Comparison of ENCODE assay signal across 28 cellular contexts in the genomic region with DNA sequence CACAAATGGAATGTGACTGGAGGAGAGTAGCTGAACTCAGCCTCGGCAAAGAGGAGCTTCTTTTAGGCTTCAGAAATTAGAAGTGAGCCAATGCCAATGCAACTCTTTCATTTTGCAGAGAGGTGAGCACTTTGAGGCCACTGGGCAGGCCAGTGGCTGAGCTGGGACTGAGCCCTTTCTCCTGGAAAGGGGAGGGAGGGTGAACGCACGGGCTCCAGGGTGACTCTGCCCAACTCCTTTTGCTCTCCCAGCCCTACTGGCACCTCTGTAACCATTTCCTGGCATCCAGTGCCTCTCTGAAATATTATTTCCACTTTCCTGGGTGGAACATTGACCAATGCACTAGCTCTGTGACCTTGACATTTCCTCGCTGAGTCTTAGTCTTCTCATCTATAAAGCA.
"Had no signal": no experiment of that assay in that cellular context is flagged by ENCODE, and none has a peak within 500 bp of the region (broad histone marks: within the 10 kb centered on the region; RNA-seq: fewer than 3 reads in every experiment).

No MANE protein-coding gene starts in this region.

- H3K4me1 Mint-ChIP-seq: stimulated activated effector memory CD8-positive, alpha-beta T cell treated with anti-CD3 and anti-CD28 coated beads, Interleukin-12 subunit alpha, Interleukin-12 subunit beta, amount 100 ng/mL, for 72 hours; stimulated activated memory B cell treated with anti-CD40 and anti-IgM and Interleukin-4, amounts not matched to agents 10 μg/mL and 1 μg/mL and 100 μg/mL, for 72 hours had no signal

- H3K27ac Mint-ChIP-seq: stimulated activated effector memory CD8-positive, alpha-beta T cell treated with anti-CD3 and anti-CD28 coated beads, Interleukin-12 subunit alpha, Interleukin-12 subunit beta, amount 100 ng/mL, for 72 hours; stimulated activated memory B cell treated with anti-CD40 and anti-IgM and Interleukin-4, amounts not matched to agents 10 μg/mL and 1 μg/mL and 100 μg/mL, for 72 hours; stimulated activated naive B cell treated with anti-CD40 and anti-IgM and Interleukin-4, amounts not matched to agents 10 μg/mL and 1 μg/mL and 100 μg/mL, for 72 hours; stimulated activated naive CD8-positive, alpha-beta T cell treated with anti-CD3 and anti-CD28 coated beads, Interleukin-15, amount 100 ng/mL, for 72 hours; stimulated activated naive CD8-positive, alpha-beta T cell treated with anti-CD3 and anti-CD28 coated beads, Interleukin-15, Interleukin-2, amounts not matched to agents 100 ng/mL and 50 ng/mL, for 24 hours; type B pancreatic cell had no signal

- H3K4me3 ChIP-seq: stomach, suprapubic skin, testis, thoracic aorta, thyroid gland, tibial artery, tibial nerve, transverse colon, upper lobe of left lung, upper lobe of right lung, uterus, vagina had no signal

- H3K36me3 Mint-ChIP-seq: stimulated activated effector memory CD8-positive, alpha-beta T cell treated with anti-CD3 and anti-CD28 coated beads, Interleukin-12 subunit alpha, Interleukin-12 subunit beta, amount 100 ng/mL, for 72 hours; stimulated activated memory B cell treated with anti-CD40 and anti-IgM and Interleukin-4, amounts not matched to agents 10 μg/mL and 1 μg/mL and 100 μg/mL, for 72 hours; stimulated activated naive B cell treated with anti-CD40 and anti-IgM and Interleukin-4, amounts not matched to agents 10 μg/mL and 1 μg/mL and 100 μg/mL, for 72 hours; type B pancreatic cell had no signal

- H3K4me1 ChIP-seq: stomach, suprapubic skin, testis, thyroid gland, tibial artery, tibial nerve, transverse colon, upper lobe of left lung, upper lobe of right lung, uterus, vagina had no signal

- H3K4me3 Mint-ChIP-seq: stimulated activated effector memory CD8-positive, alpha-beta T cell treated with anti-CD3 and anti-CD28 coated beads, Interleukin-12 subunit alpha, Interleukin-12 subunit beta, amount 100 ng/mL, for 72 hours; stimulated activated memory B cell treated with anti-CD40 and anti-IgM and Interleukin-4, amounts not matched to agents 10 μg/mL and 1 μg/mL and 100 μg/mL, for 72 hours; stimulated activated naive B cell treated with anti-CD40 and anti-IgM and Interleukin-4, amounts not matched to agents 10 μg/mL and 1 μg/mL and 100 μg/mL, for 72 hours; stimulated activated naive CD8-positive, alpha-beta T cell treated with anti-CD3 and anti-CD28 coated beads, Interleukin-15, amount 100 ng/mL, for 72 hours; stimulated activated naive CD8-positive, alpha-beta T cell treated with anti-CD3 and anti-CD28 coated beads, Interleukin-15, Interleukin-2, amounts not matched to agents 100 ng/mL and 50 ng/mL, for 24 hours; type B pancreatic cell had no signal

- H3K27me3 Mint-ChIP-seq: stimulated activated memory B cell treated with anti-CD40 and anti-IgM and Interleukin-4, amounts not matched to agents 10 μg/mL and 1 μg/mL and 100 μg/mL, for 72 hours; stimulated activated naive B cell treated with anti-CD40 and anti-IgM and Interleukin-4, amounts not matched to agents 10 μg/mL and 1 μg/mL and 100 μg/mL, for 72 hours; stimulated activated naive CD8-positive, alpha-beta T cell treated with anti-CD3 and anti-CD28 coated beads, Interleukin-15, Interleukin-2, amounts not matched to agents 100 ng/mL and 50 ng/mL, for 24 hours had no signal

- H3K9me3 Mint-ChIP-seq: stimulated activated effector memory CD8-positive, alpha-beta T cell treated with anti-CD3 and anti-CD28 coated beads, Interleukin-12 subunit alpha, Interleukin-12 subunit beta, amount 100 ng/mL, for 72 hours; stimulated activated memory B cell treated with anti-CD40 and anti-IgM and Interleukin-4, amounts not matched to agents 10 μg/mL and 1 μg/mL and 100 μg/mL, for 72 hours; stimulated activated naive B cell treated with anti-CD40 and anti-IgM and Interleukin-4, amounts not matched to agents 10 μg/mL and 1 μg/mL and 100 μg/mL, for 72 hours; stimulated activated naive CD8-positive, alpha-beta T cell treated with anti-CD3 and anti-CD28 coated beads, Interleukin-15, amount 100 ng/mL, for 72 hours; stimulated activated naive CD8-positive, alpha-beta T cell treated with anti-CD3 and anti-CD28 coated beads, Interleukin-15, Interleukin-2, amounts not matched to agents 100 ng/mL and 50 ng/mL, for 24 hours; type B pancreatic cell had no signal

- H3K27ac ChIP-seq: stomach, suprapubic skin, testis, thoracic aorta, thyroid gland, tibial artery, tibial nerve, transverse colon, upper lobe of left lung, upper lobe of right lung, uterus, vagina had no signal

- H3K27me3 ChIP-seq: stomach, suprapubic skin, testis, thyroid gland, tibial artery, tibial nerve, transverse colon, upper lobe of left lung, upper lobe of right lung, uterus, vagina had no signal

- DNase-seq: stimulated activated CD4-positive, alpha-beta T cell treated with anti-CD3 and anti-CD28 coated beads, Interleukin-2, amount 100 ng/mL, for 48 hours; stimulated activated CD4-positive, alpha-beta T cell treated with anti-CD3 and anti-CD28 coated beads, Interleukin-4, amount 100 ng/mL, for 1 hour; stimulated activated CD4-positive, alpha-beta T cell treated with anti-CD3 and anti-CD28 coated beads, Interleukin-4, amount 100 ng/mL, for 24 hours; stimulated activated CD4-positive, alpha-beta T cell treated with anti-CD3 and anti-CD28 coated beads, Interleukin-4, amount 100 ng/mL, for 4 hours; stimulated activated CD8-positive, alpha-beta memory T cell treated with anti-CD3 and anti-CD28 coated beads, Interleukin-4, amount 100 ng/mL, for 48 hours; stimulated activated naive B cell treated with anti-CD40 and anti-IgM and Interleukin-4, amounts not matched to agents 10 μg/mL and 1 μg/mL and 100 μg/mL, for 72 hours; stimulated activated naive CD4-positive, alpha-beta T cell; stimulated activated naive CD4-positive, alpha-beta T cell treated with Interleukin-2 at 50 U/mL for 16 hours; stimulated activated naive CD8-positive, alpha-beta T cell treated with anti-CD3 and anti-CD28 coated beads, Interleukin-15, amount 100 ng/mL, for 72 hours; stimulated activated naive CD8-positive, alpha-beta T cell treated with anti-CD3 and anti-CD28 coated beads, Interleukin-15, Interleukin-2, amounts not matched to agents 100 U/mL and 50 U/mL, for 24 hours; stomach; substantia nigra; testis; thyroid gland; tibial artery; transverse colon; trophoblast cell; upper lobe of left lung; upper lobe of right lung; uterus had no signal

- ATAC-seq: stimulated activated effector memory CD8-positive, alpha-beta T cell treated with anti-CD3 and anti-CD28 coated beads, Interleukin-12 subunit alpha, Interleukin-12 subunit beta, amount 100 ng/mL, for 72 hours; stimulated activated memory B cell treated with anti-CD40 and anti-IgM and Interleukin-4, amounts not matched to agents 10 μg/mL and 1 μg/mL and 100 μg/mL, for 72 hours; stimulated activated naive B cell treated with anti-CD40 and anti-IgM and Interleukin-4, amounts not matched to agents 10 μg/mL and 1 μg/mL and 100 μg/mL, for 72 hours; stimulated activated naive CD8-positive, alpha-beta T cell treated with anti-CD3 and anti-CD28 coated beads, Interleukin-15, amount 100 ng/mL, for 72 hours; stimulated activated naive CD8-positive, alpha-beta T cell treated with anti-CD3 and anti-CD28 coated beads, Interleukin-15, Interleukin-2, amounts not matched to agents 100 U/mL and 50 U/mL, for 24 hours had no signal

- H3K9me3 ChIP-seq: stomach, suprapubic skin, testis, thoracic aorta, thyroid gland, tibial artery, tibial nerve, transverse colon, upper lobe of left lung, upper lobe of right lung, uterus, vagina had no signal

- H3K36me3 ChIP-seq: stomach, suprapubic skin, thoracic aorta, thyroid gland, tibial artery, tibial nerve, transverse colon, upper lobe of left lung, upper lobe of right lung, uterus, vagina had no signal
